ENCODE assay signal across 2 cellular contexts in genomic region chr16:12482821-12483220, GRCh38.
TF ChIP-seq lines count a peak whose summit lies in the region.

No MANE protein-coding gene starts in this region.

TF ChIP-seq in HEK293, 187 proteins besides CTCF, POLR2A, EP300 and RAD21 (continued from another document):
- TF ChIP-seq ZBTB10 (tag by site-specific recombination; IDR thresholded peaks at IDR 0.05) (no peak), ZNF549 (tag by site-specific recombination; IDR thresholded peaks at IDR 0.05) (no peak), FEZF1 (tag by site-specific recombination; IDR thresholded peaks at IDR 0.05) (no peak)
TF ChIP-seq in HEK293: peak in this region for 1.

TF ChIP-seq in HepG2, 621 proteins besides CTCF, POLR2A, EP300 and RAD21 (continued from another document):
- TF ChIP-seq ZUFSP (CRISPR knock-in tag; IDR thresholded peaks at IDR 0.05; ENCODE audit: borderline replicate concordance) (no peak), KDM4B (CRISPR knock-in tag; IDR thresholded peaks at IDR 0.05) (no peak), SRF (IDR thresholded peaks at IDR 0.05; ENCODE audit: low read depth, low read length) (no peak), ZBTB21 (CRISPR knock-in tag; IDR thresholded peaks at IDR 0.05) (no peak), PHF8 (CRISPR knock-in tag; IDR thresholded peaks at IDR 0.05) (no peak)
